Comparison of ENCODE assay signal across 30 cellular contexts in genomic region chr6:34525431-34526175, GRCh38. TPM values are rescaled to one million over a fixed set of nuclear protein-coding genes. Genes with fewer than 3 reads are reported as not detected.
DNase-seq lines count a peak whose midpoint lies in the region; ATAC-seq and TF ChIP-seq lines count a peak whose summit lies in the region.
"Had no signal": no experiment of that assay in that cellular context is flagged by ENCODE, and none has a peak within 500 bp of the region (broad histone marks: within the 10 kb centered on the region; RNA-seq: fewer than 3 reads in every experiment).

No MANE protein-coding gene starts in this region.

- H3K9me3 Mint-ChIP-seq in activated CD8-positive, alpha-beta memory T cell treated with anti-CD3 and anti-CD28 coated beads, Interleukin-2, amount 10 ng/mL, durations not matched to agents 7 days and 5 days (ENCODE audit: low read depth), result no peaks in the 10 kb centered on the region
- H3K9me3 Mint-ChIP-seq: activated CD4-positive, alpha-beta memory T cell treated with anti-CD3 and anti-CD28 coated beads for 36 hours; activated naive CD4-positive, alpha-beta T cell treated with anti-CD3 and anti-CD28 coated beads, Interleukin-2, amount 50 U/mL, for 24 hours; activated T-helper 2 cell treated with anti-CD3 and anti-CD28 coated beads, Interferon-gamma antibody, Interleukin-2, Interleukin-4, amounts not matched to agents 10 μg/mL and 5 μg/mL and 100 μg/mL, durations not matched to agents 14 hours and 24 hours and 36 hours; CD8-positive, alpha-beta T cell; naive thymus-derived CD8-positive, alpha-beta T cell had no signal

- no peak overlapping the region for H3K9ac ChIP-seq in mesenchymal stem cell (ENCODE audit: low read length)

- peaks cover 12 to 56% of the 10 kb centered on the region in 2 experiments for H3K27me3 ChIP-seq in mesenchymal stem cell (ENCODE audit: control insufficient read depth in 1 of 2, insufficient read depth in 1 of 2, low read length in 2 of 2)
- H3K27me3 ChIP-seq in vagina, result no peaks in the 10 kb centered on the region
- no peaks in the 10 kb centered on the region for H3K27me3 ChIP-seq in foreskin keratinocyte
- H3K27me3 ChIP-seq in esophagus muscularis mucosa, result no peaks in the 10 kb centered on the region
- H3K27me3 ChIP-seq: gastroesophageal sphincter, left lung, Peyer's patch had no signal

- no peak for TF ChIP-seq POLR2A in vagina (IDR thresholded peaks at IDR 0.05)
- TF ChIP-seq POLR2A in esophagus muscularis mucosa (IDR thresholded peaks at IDR 0.05; ENCODE audit: low read depth), result no peak

- TF ChIP-seq CTCF in vagina (IDR thresholded peaks at IDR 0.05), result no peak
- TF ChIP-seq CTCF in foreskin keratinocyte (conservative IDR thresholded peaks at IDR 0.05), result no peak
- TF ChIP-seq CTCF in esophagus muscularis mucosa (IDR thresholded peaks at IDR 0.05), result no peak

- WGBS in mesenchymal stem cell, result 77% methylated on average over 13 of the region's 13 CpGs
- 87% methylated on average over 9 of the region's 13 CpGs for WGBS in esophagus muscularis mucosa

- ATAC-seq in Right ventricle myocardium superior (ENCODE audit: poor library complexity) (no peak), foreskin keratinocyte (no peak)
- no peak for ATAC-seq in activated CD8-positive, alpha-beta memory T cell treated with anti-CD3 and anti-CD28 coated beads, Interleukin-2, amount 10 ng/mL, durations not matched to agents 7 days and 5 days
- ATAC-seq: CD8-positive, alpha-beta T cell; left lung; naive thymus-derived CD8-positive, alpha-beta T cell had no signal

- no peaks in the 10 kb centered on the region for H3K36me3 ChIP-seq in mesenchymal stem cell (ENCODE audit: control insufficient read depth in 1 of 2, insufficient read depth in 2 of 2, low read depth in 1 of 2, low read length in 2 of 2)
- H3K36me3 ChIP-seq in vagina, result no peaks in the 10 kb centered on the region
- H3K36me3 ChIP-seq in esophagus muscularis mucosa, result no peaks in the 10 kb centered on the region
- H3K36me3 ChIP-seq: gastroesophageal sphincter, left lung, Peyer's patch had no signal

- CTCF ChIA-PET in activated CD8-positive, alpha-beta memory T cell treated with anti-CD3 and anti-CD28 coated beads, Interleukin-2, amount 10 ng/mL, durations not matched to agents 7 days and 5 days (lab: Charles Lee), result interaction anchor here (0.9 to 2.9 kb wide), 2 partner anchors 66 to 83 kb away, joined by 3 to 26 read pairs; no protein-coding TSS in a partner anchor

- H3K4me3 Mint-ChIP-seq in activated CD8-positive, alpha-beta memory T cell treated with anti-CD3 and anti-CD28 coated beads, Interleukin-2, amount 10 ng/mL, durations not matched to agents 7 days and 5 days, result no peak overlapping the region
- H3K4me3 Mint-ChIP-seq: activated CD4-positive, alpha-beta memory T cell treated with anti-CD3 and anti-CD28 coated beads for 36 hours; activated naive CD4-positive, alpha-beta T cell treated with anti-CD3 and anti-CD28 coated beads, Interleukin-2, amount 50 U/mL, for 24 hours; CD8-positive, alpha-beta T cell had no signal

- H3K79me1 ChIP-seq in mesenchymal stem cell (replicated peaks; ENCODE audit: low read length, poor library complexity, severe bottlenecking), result no peaks in the 10 kb centered on the region

- no peaks in the 10 kb centered on the region for H3K36me3 Mint-ChIP-seq in activated CD8-positive, alpha-beta memory T cell treated with anti-CD3 and anti-CD28 coated beads, Interleukin-2, amount 10 ng/mL, durations not matched to agents 7 days and 5 days
- H3K36me3 Mint-ChIP-seq: activated CD4-positive, alpha-beta memory T cell treated with anti-CD3 and anti-CD28 coated beads for 36 hours; activated naive CD4-positive, alpha-beta T cell treated with anti-CD3 and anti-CD28 coated beads, Interleukin-2, amount 50 U/mL, for 24 hours; CD8-positive, alpha-beta T cell; naive thymus-derived CD8-positive, alpha-beta T cell had no signal

- no peak overlapping the region for H3K18ac ChIP-seq in mesenchymal stem cell (ENCODE audit: low read depth in 1 of 2, low read length in 2 of 2)

- no peak overlapping the region for H3K14ac ChIP-seq in mesenchymal stem cell (ENCODE audit: low read length in 2 of 2)

- intact Hi-C loops in Right ventricle myocardium superior (cut with DNase I), result loop anchor here (2.0 kb wide), 1 partner anchor 83 kb away; no protein-coding TSS in a partner anchor
- intact Hi-C loops in cardiac septum (cut with DNase I), result no loop called here
- intact Hi-C loops in vagina (cut with DNase I), result loop anchor here (5.0 kb wide), 1 partner anchor 92 kb away; no protein-coding TSS in a partner anchor
- intact Hi-C loops in esophagus muscularis mucosa (cut with DNase I), result no loop called here

- DNase-seq in Right ventricle myocardium superior (peak; percentile 30), cardiac septum (ENCODE audit: low spot score) (no peak), cerebellar cortex (ENCODE audit: low spot score) (peak; percentile 61), mesenchymal stem cell (no peak), vagina (ENCODE audit: extremely low spot score in 2 of 2) (no peak), foreskin keratinocyte (no peak), esophagus muscularis mucosa (ENCODE audit: extremely low spot score) (no peak)
- DNase-seq in activated CD8-positive, alpha-beta memory T cell treated with anti-CD3 and anti-CD28 coated beads, Interleukin-2, amount 10 ng/mL, durations not matched to agents 7 days and 5 days, result no peak
- DNase-seq: 8988T; activated CD4-positive, alpha-beta memory T cell treated with anti-CD3 and anti-CD28 coated beads for 36 hours; activated CD4-positive, CD25-positive, alpha-beta regulatory T cell treated with anti-CD3 and anti-CD28 coated beads, Interleukin-2, amount 50 U/mL, for 72 hours; activated CD8-positive, alpha-beta memory T cell treated with anti-CD3 and anti-CD28 coated beads, Interleukin-2, amount 50 U/mL, for 48 hours; CD8-positive, alpha-beta T cell; midbrain; NCI-H1048; NCI-H1930; NCI-H2227 treated with DMSO at 0.1 percent for 48 hours; stimulated activated CD4-positive, alpha-beta T cell treated with anti-CD3 and anti-CD28 coated beads, Interleukin-2, amount 100 ng/mL, for 48 hours; T-helper 1 cell had no signal

- no peak overlapping the region for H3K27ac Mint-ChIP-seq in activated CD8-positive, alpha-beta memory T cell treated with anti-CD3 and anti-CD28 coated beads, Interleukin-2, amount 10 ng/mL, durations not matched to agents 7 days and 5 days
- H3K27ac Mint-ChIP-seq: activated CD4-positive, alpha-beta memory T cell treated with anti-CD3 and anti-CD28 coated beads for 36 hours; activated naive CD4-positive, alpha-beta T cell treated with anti-CD3 and anti-CD28 coated beads, Interleukin-2, amount 50 U/mL, for 24 hours; activated T-helper 2 cell treated with anti-CD3 and anti-CD28 coated beads, Interferon-gamma antibody, Interleukin-2, Interleukin-4, amounts not matched to agents 10 μg/mL and 5 μg/mL and 100 μg/mL, durations not matched to agents 14 hours and 24 hours and 36 hours; IgD-negative memory B cell had no signal

- no peak overlapping the region for H3K4me2 ChIP-seq in mesenchymal stem cell (ENCODE audit: low read length, poor library complexity, severe bottlenecking)

- no peak overlapping the region for H3K23ac ChIP-seq in mesenchymal stem cell (ENCODE audit: low read length in 2 of 2)

- H4K8ac ChIP-seq in mesenchymal stem cell (ENCODE audit: low read length), result peak overlapping the region; percentile 23

- H3K4me3 ChIP-seq in mesenchymal stem cell (ENCODE audit: insufficient read depth in 1 of 2, low read depth in 1 of 2, low read length in 2 of 2) (no peak overlapping the region), vagina (no peak overlapping the region), esophagus muscularis mucosa (no peak overlapping the region)
- H3K4me3 ChIP-seq: left lung, Peyer's patch had no signal

- H2AK5ac ChIP-seq in mesenchymal stem cell (ENCODE audit: low read length, severe bottlenecking), result no peak overlapping the region

- H2AFZ ChIP-seq in mesenchymal stem cell (ENCODE audit: low read depth, low read length), result no peak overlapping the region

- H2BK15ac ChIP-seq in mesenchymal stem cell (ENCODE audit: low read depth, poor library complexity, severe bottlenecking), result no peak overlapping the region

- no peak overlapping the region for H2BK12ac ChIP-seq in mesenchymal stem cell (ENCODE audit: low read length in 2 of 2)

- peaks cover 5% of the 10 kb centered on the region for H3K4me1 Mint-ChIP-seq in activated CD8-positive, alpha-beta memory T cell treated with anti-CD3 and anti-CD28 coated beads, Interleukin-2, amount 10 ng/mL, durations not matched to agents 7 days and 5 days

- H3K9me3 ChIP-seq in mesenchymal stem cell (ENCODE audit: control insufficient read depth, low read length) (no peaks in the 10 kb centered on the region), vagina (no peaks in the 10 kb centered on the region), esophagus muscularis mucosa (no peaks in the 10 kb centered on the region)
- H3K9me3 ChIP-seq: gastroesophageal sphincter, left lung, Peyer's patch had no signal

- H4K91ac ChIP-seq in mesenchymal stem cell (ENCODE audit: low read length), result peak overlapping the region; percentile 35

- no peak overlapping the region for H2BK120ac ChIP-seq in mesenchymal stem cell (ENCODE audit: low read depth, low read length)

- H3K27ac ChIP-seq in mesenchymal stem cell (ENCODE audit: low read length, poor library complexity, severe bottlenecking), result no peak overlapping the region
- H3K27ac ChIP-seq in vagina, result peak overlapping the region; percentile 72
- H3K27ac ChIP-seq in foreskin keratinocyte, result no peak overlapping the region
- no peak overlapping the region for H3K27ac ChIP-seq in esophagus muscularis mucosa (replicated peaks in 1 of 4)
- H3K27ac ChIP-seq: left lung, Peyer's patch had no signal

- H2BK5ac ChIP-seq in mesenchymal stem cell (ENCODE audit: low read depth, low read length, poor library complexity, severe bottlenecking), result no peak overlapping the region

- peaks cover 6% of the 10 kb centered on the region for H3K4me1 ChIP-seq in mesenchymal stem cell (ENCODE audit: control insufficient read depth, insufficient read depth, low read depth, low read length)
- peaks cover 12% of the 10 kb centered on the region for H3K4me1 ChIP-seq in vagina
- H3K4me1 ChIP-seq in foreskin keratinocyte, result no peaks in the 10 kb centered on the region
- peaks cover 5 to 18% (median 14%) of the 10 kb centered on the region in 4 donors for H3K4me1 ChIP-seq in esophagus muscularis mucosa

- TF ChIP-seq EP300 in esophagus muscularis mucosa (IDR thresholded peaks at IDR 0.05), result no peak

- no peak overlapping the region for H3K4ac ChIP-seq in mesenchymal stem cell (ENCODE audit: low read depth in 1 of 2, low read length in 2 of 2)

- no peaks in the 10 kb centered on the region for H3K27me3 Mint-ChIP-seq in activated CD8-positive, alpha-beta memory T cell treated with anti-CD3 and anti-CD28 coated beads, Interleukin-2, amount 10 ng/mL, durations not matched to agents 7 days and 5 days
- H3K27me3 Mint-ChIP-seq: activated CD4-positive, alpha-beta memory T cell treated with anti-CD3 and anti-CD28 coated beads for 36 hours; activated naive CD4-positive, alpha-beta T cell treated with anti-CD3 and anti-CD28 coated beads, Interleukin-2, amount 50 U/mL, for 24 hours; IgD-negative memory B cell; naive thymus-derived CD8-positive, alpha-beta T cell had no signal

RNA-seq across cellular contexts. Expression of gene SPDEF, which starts 30.5 kb away (rescaled TPM):
- total RNA-seq in Right ventricle myocardium superior (not detected), cardiac septum (0.19 TPM), vagina (not detected), foreskin keratinocyte (0.07 TPM in 1 of 2 replicates, not detected in the other), esophagus muscularis mucosa (not detected)
- polyA plus RNA-seq in mesenchymal stem cell (2013, experiment 1 of 2), result not detected
- polyA plus RNA-seq in mesenchymal stem cell (2013, experiment 2 of 2), result 0.05 TPM
- 0.03 and 0.06 TPM in 2 replicates for polyA plus RNA-seq in foreskin keratinocyte
- under 1 TPM in 1 of 2 experiments, not detected in 1; 0.12 TPM for total RNA-seq in activated CD8-positive, alpha-beta memory T cell treated with anti-CD3 and anti-CD28 coated beads, Interleukin-2, amount 10 ng/mL, durations not matched to agents 7 days and 5 days
- total RNA-seq: dermis microvascular lymphatic vessel endothelial cell; H4; naive thymus-derived CD8-positive, alpha-beta T cell; osteocyte; renal cortical epithelial cell had no signal
- polyA plus RNA-seq: IgD-negative memory B cell; naive thymus-derived CD8-positive, alpha-beta T cell had no signal

RNA-seq across cellular contexts. Expression of gene PACSIN1, which starts 59.7 kb away (rescaled TPM):
- total RNA-seq in Right ventricle myocardium superior, result 11.3 TPM
- 10.3 TPM for total RNA-seq in cardiac septum
- polyA plus RNA-seq in mesenchymal stem cell (2013, experiment 1 of 2), result 0.07 TPM
- polyA plus RNA-seq in mesenchymal stem cell (2013, experiment 2 of 2), result 0.03 TPM
- total RNA-seq in vagina, result 0.74 TPM
- 0.07 TPM in 1 of 2 replicates, not detected in the other for total RNA-seq in foreskin keratinocyte
- polyA plus RNA-seq in foreskin keratinocyte, result 0.01 TPM in 1 of 2 replicates, not detected in the other
- 1 to 10 TPM in 1 of 2 experiments, under 1 TPM in 1; 0.59 to 2.2 TPM for total RNA-seq in activated CD8-positive, alpha-beta memory T cell treated with anti-CD3 and anti-CD28 coated beads, Interleukin-2, amount 10 ng/mL, durations not matched to agents 7 days and 5 days
- 1 to 10 TPM in 3 of 4 donors, under 1 TPM in 1; 0.42 to 2.3 (median 1.7) TPM for total RNA-seq in esophagus muscularis mucosa
- total RNA-seq: activated T-helper 2 cell treated with anti-CD3 and anti-CD28 coated beads, Interferon-gamma antibody, Interleukin-2, Interleukin-4, amounts not matched to agents 10 μg/mL and 5 μg/mL and 100 μg/mL, durations not matched to agents 14 hours and 24 hours and 36 hours; dermis microvascular lymphatic vessel endothelial cell; H4; osteocyte had no signal
- polyA plus RNA-seq: IgD-negative memory B cell had no signal

Comparison
In these comparisons a context has a peak if more than half of its experiments do, and no peak if none do; other contexts are left out.
1. DNase-seq: peak in Right ventricle myocardium superior (single experiment) and cerebellar cortex (single experiment); none in cardiac septum (single experiment), mesenchymal stem cell (single experiment), vagina (0 of 2), foreskin keratinocyte (0 of 2), activated CD8-positive, alpha-beta memory T cell treated with anti-CD3 and anti-CD28 coated beads, Interleukin-2, amount 10 ng/mL, durations not matched to agents 7 days and 5 days (single experiment) and esophagus muscularis mucosa (single experiment).
2. intact Hi-C loops: an anchor here in Right ventricle myocardium superior (2.0 kb wide) and vagina (5.0 kb wide); none called in cardiac septum and esophagus muscularis mucosa.